Comparison of ENCODE assay signal across 28 cellular contexts in genomic region chr14:95941897-95942296, GRCh38.
"Had no signal": no experiment of that assay in that cellular context is flagged by ENCODE, and none has a peak within 500 bp of the region (broad histone marks: within the 10 kb centered on the region; RNA-seq: fewer than 3 reads in every experiment).

No MANE protein-coding gene starts in this region.

- H3K36me3 Mint-ChIP-seq: stimulated activated effector memory CD8-positive, alpha-beta T cell treated with anti-CD3 and anti-CD28 coated beads, Interleukin-12 subunit alpha, Interleukin-12 subunit beta, amount 100 ng/mL, for 72 hours; stimulated activated memory B cell treated with anti-CD40 and anti-IgM and Interleukin-4, amounts not matched to agents 10 μg/mL and 1 μg/mL and 100 μg/mL, for 72 hours; type B pancreatic cell had no signal

- H3K36me3 ChIP-seq: stomach, suprapubic skin, thoracic aorta, thyroid gland, tibial nerve, transverse colon, upper lobe of left lung, upper lobe of right lung, uterus had no signal

- H3K27me3 Mint-ChIP-seq: stimulated activated memory B cell treated with anti-CD40 and anti-IgM and Interleukin-4, amounts not matched to agents 10 μg/mL and 1 μg/mL and 100 μg/mL, for 72 hours had no signal

- H3K9me3 ChIP-seq: suprapubic skin, testis, thyroid gland, upper lobe of right lung, uterus had no signal

- ATAC-seq: stimulated activated effector memory CD8-positive, alpha-beta T cell treated with anti-CD3 and anti-CD28 coated beads, Interleukin-12 subunit alpha, Interleukin-12 subunit beta, amount 100 ng/mL, for 72 hours; stimulated activated memory B cell treated with anti-CD40 and anti-IgM and Interleukin-4, amounts not matched to agents 10 μg/mL and 1 μg/mL and 100 μg/mL, for 72 hours; stimulated activated naive B cell treated with anti-CD40 and anti-IgM and Interleukin-4, amounts not matched to agents 10 μg/mL and 1 μg/mL and 100 μg/mL, for 72 hours; stimulated activated naive CD8-positive, alpha-beta T cell treated with anti-CD3 and anti-CD28 coated beads, Interleukin-15, amount 100 ng/mL, for 72 hours; stimulated activated naive CD8-positive, alpha-beta T cell treated with anti-CD3 and anti-CD28 coated beads, Interleukin-15, Interleukin-2, amounts not matched to agents 100 U/mL and 50 U/mL, for 24 hours; upper lobe of right lung had no signal

- H3K27ac Mint-ChIP-seq: stimulated activated effector memory CD8-positive, alpha-beta T cell treated with anti-CD3 and anti-CD28 coated beads, Interleukin-12 subunit alpha, Interleukin-12 subunit beta, amount 100 ng/mL, for 72 hours; stimulated activated memory B cell treated with anti-CD40 and anti-IgM and Interleukin-4, amounts not matched to agents 10 μg/mL and 1 μg/mL and 100 μg/mL, for 72 hours; stimulated activated naive B cell treated with anti-CD40 and anti-IgM and Interleukin-4, amounts not matched to agents 10 μg/mL and 1 μg/mL and 100 μg/mL, for 72 hours; stimulated activated naive CD8-positive, alpha-beta T cell treated with anti-CD3 and anti-CD28 coated beads, Interleukin-15, amount 100 ng/mL, for 72 hours; stimulated activated naive CD8-positive, alpha-beta T cell treated with anti-CD3 and anti-CD28 coated beads, Interleukin-15, Interleukin-2, amounts not matched to agents 100 ng/mL and 50 ng/mL, for 24 hours; type B pancreatic cell had no signal

- H3K4me3 ChIP-seq: stomach, suprapubic skin, testis, thoracic aorta, thyroid gland, tibial nerve, transverse colon, upper lobe of left lung, upper lobe of right lung, uterus had no signal

- FAIRE-seq: urothelium cell line had no signal

- DNase-seq: stimulated activated CD4-positive, alpha-beta T cell treated with anti-CD3 and anti-CD28 coated beads, Interleukin-2, amount 100 ng/mL, for 24 hours; stimulated activated CD4-positive, alpha-beta T cell treated with anti-CD3 and anti-CD28 coated beads, Interleukin-2, amount 100 ng/mL, for 48 hours; stimulated activated CD4-positive, alpha-beta T cell treated with anti-CD3 and anti-CD28 coated beads, Interleukin-4, amount 100 ng/mL, for 1 hour; stimulated activated CD4-positive, alpha-beta T cell treated with anti-CD3 and anti-CD28 coated beads, Interleukin-4, amount 100 ng/mL, for 24 hours; stimulated activated CD4-positive, alpha-beta T cell treated with anti-CD3 and anti-CD28 coated beads, Interleukin-4, amount 100 ng/mL, for 4 hours; stimulated activated CD8-positive, alpha-beta memory T cell treated with anti-CD3 and anti-CD28 coated beads, Interleukin-4, amount 100 ng/mL, for 48 hours; stimulated activated naive B cell treated with anti-CD40 and anti-IgM and Interleukin-4, amounts not matched to agents 10 μg/mL and 1 μg/mL and 100 μg/mL, for 72 hours; stimulated activated naive CD4-positive, alpha-beta T cell; stimulated activated naive CD4-positive, alpha-beta T cell treated with Interleukin-2 at 50 U/mL for 16 hours; stimulated activated naive CD8-positive, alpha-beta T cell treated with anti-CD3 and anti-CD28 coated beads, Interleukin-15, amount 100 ng/mL, for 72 hours; stimulated activated naive CD8-positive, alpha-beta T cell treated with anti-CD3 and anti-CD28 coated beads, Interleukin-15, Interleukin-2, amounts not matched to agents 100 U/mL and 50 U/mL, for 24 hours; stomach; substantia nigra; testis; thyroid gland; transverse colon; trophoblast cell; upper lobe of left lung; upper lobe of right lung; uterus had no signal

- H3K9me3 Mint-ChIP-seq: stimulated activated effector memory CD8-positive, alpha-beta T cell treated with anti-CD3 and anti-CD28 coated beads, Interleukin-12 subunit alpha, Interleukin-12 subunit beta, amount 100 ng/mL, for 72 hours; type B pancreatic cell had no signal

- H3K27ac ChIP-seq: stomach, suprapubic skin, testis, thoracic aorta, thyroid gland, tibial nerve, transverse colon, upper lobe of left lung, upper lobe of right lung, uterus had no signal

- H3K4me1 ChIP-seq: stomach, suprapubic skin, testis, thyroid gland, tibial nerve, transverse colon, upper lobe of left lung, upper lobe of right lung, uterus had no signal

- H3K4me3 Mint-ChIP-seq: stimulated activated effector memory CD8-positive, alpha-beta T cell treated with anti-CD3 and anti-CD28 coated beads, Interleukin-12 subunit alpha, Interleukin-12 subunit beta, amount 100 ng/mL, for 72 hours; stimulated activated memory B cell treated with anti-CD40 and anti-IgM and Interleukin-4, amounts not matched to agents 10 μg/mL and 1 μg/mL and 100 μg/mL, for 72 hours; stimulated activated naive B cell treated with anti-CD40 and anti-IgM and Interleukin-4, amounts not matched to agents 10 μg/mL and 1 μg/mL and 100 μg/mL, for 72 hours; stimulated activated naive CD8-positive, alpha-beta T cell treated with anti-CD3 and anti-CD28 coated beads, Interleukin-15, amount 100 ng/mL, for 72 hours; stimulated activated naive CD8-positive, alpha-beta T cell treated with anti-CD3 and anti-CD28 coated beads, Interleukin-15, Interleukin-2, amounts not matched to agents 100 ng/mL and 50 ng/mL, for 24 hours; type B pancreatic cell had no signal

- H3K4me1 Mint-ChIP-seq: stimulated activated effector memory CD8-positive, alpha-beta T cell treated with anti-CD3 and anti-CD28 coated beads, Interleukin-12 subunit alpha, Interleukin-12 subunit beta, amount 100 ng/mL, for 72 hours; stimulated activated memory B cell treated with anti-CD40 and anti-IgM and Interleukin-4, amounts not matched to agents 10 μg/mL and 1 μg/mL and 100 μg/mL, for 72 hours; stimulated activated naive B cell treated with anti-CD40 and anti-IgM and Interleukin-4, amounts not matched to agents 10 μg/mL and 1 μg/mL and 100 μg/mL, for 72 hours; stimulated activated naive CD8-positive, alpha-beta T cell treated with anti-CD3 and anti-CD28 coated beads, Interleukin-15, amount 100 ng/mL, for 72 hours had no signal

- H3K27me3 ChIP-seq: testis, thyroid gland, tibial nerve, transverse colon, upper lobe of left lung, upper lobe of right lung, uterus had no signal
